ENCODE assay signal across 34 cellular contexts in the genomic region with DNA sequence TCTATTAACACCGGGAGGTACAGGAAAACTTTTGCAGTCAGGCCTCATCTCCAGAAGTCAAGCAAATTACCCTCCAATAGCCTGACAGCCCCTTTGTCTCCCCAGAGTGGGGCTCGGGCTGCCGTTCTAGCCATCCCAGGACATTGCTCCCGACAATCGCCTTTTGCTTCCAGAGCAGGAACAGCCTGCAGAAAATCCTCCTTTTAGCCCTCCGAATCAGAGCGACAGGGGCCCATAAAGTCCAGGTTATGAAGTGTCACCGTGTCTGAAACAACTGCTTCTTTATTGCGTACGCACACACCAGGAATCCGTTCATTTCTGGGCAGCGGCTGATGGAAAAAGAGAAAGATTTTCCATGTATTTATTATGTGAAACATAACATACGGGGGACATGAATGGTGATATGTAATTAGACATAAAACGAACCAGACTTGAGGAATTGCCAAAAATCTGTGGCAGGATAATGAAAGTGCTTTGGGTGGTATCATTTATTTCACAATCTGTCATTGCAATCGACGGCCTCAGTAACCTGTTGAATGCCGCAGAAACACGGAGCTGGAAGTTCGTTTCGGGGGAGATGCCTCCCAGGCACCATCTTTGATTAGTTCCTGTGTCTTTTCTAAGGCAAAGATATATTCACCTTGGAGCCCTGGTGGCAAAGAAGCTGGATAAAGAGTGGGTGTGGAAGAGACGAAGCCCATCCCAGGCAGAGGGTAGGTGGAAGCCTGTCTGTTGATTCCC. TPM values are rescaled to one million over a fixed set of nuclear protein-coding genes. Genes with fewer than 3 reads are reported as not detected.
"Had no signal": no experiment of that assay in that cellular context is flagged by ENCODE, and none has a peak within 500 bp of the region (broad histone marks: within the 10 kb centered on the region; RNA-seq: fewer than 3 reads in every experiment).

No MANE protein-coding gene starts in this region.

- H3K4me3 Mint-ChIP-seq: activated B cell treated with CpG ODN at 0.5 μM for 24 hours; activated CD4-positive, alpha-beta memory T cell treated with anti-CD3 and anti-CD28 coated beads for 36 hours; activated naive CD4-positive, alpha-beta T cell treated with anti-CD3 and anti-CD28 coated beads for 36 hours; activated naive CD8-positive, alpha-beta T cell; activated naive CD8-positive, alpha-beta T cell treated with anti-CD3 and anti-CD28 coated beads, Interleukin-2, amount 50 U/mL, for 24 hours; activated T-cell treated with anti-CD3 and anti-CD28 coated beads, Interleukin-2, amount 50 U/mL, for 4 hours; activated T-helper 1 cell treated with anti-CD3 and anti-CD28 coated beads, Interleukin-12 subunit alpha, Interleukin-12 subunit beta, Interleukin-2, Interleukin-4 antibody, amounts not matched to agents 30 ng/mL and 10 ng/mL and 1 ng/mL, durations not matched to agents 14 hours and 24 hours and 36 hours; brain had no signal

- H3K4me2 ChIP-seq: PC-9 had no signal

- H2AFZ ChIP-seq: PC-9 had no signal

- H3K27ac ChIP-seq: PC-9, VCaP had no signal

- H3K4me3 ChIP-seq: PC-9 had no signal

- H3K36me3 Mint-ChIP-seq: activated CD4-positive, alpha-beta memory T cell treated with anti-CD3 and anti-CD28 coated beads for 36 hours; activated naive CD8-positive, alpha-beta T cell; brain had no signal

- H3K4me1 Mint-ChIP-seq: activated B cell treated with CpG ODN at 0.5 μM for 24 hours; activated naive CD8-positive, alpha-beta T cell treated with anti-CD3 and anti-CD28 coated beads, Interleukin-2, amount 50 U/mL, for 24 hours had no signal

- DNase-seq: activated B cell treated with CpG ODN at 0.5 μM for 24 hours; activated CD4-positive, alpha-beta memory T cell treated with anti-CD3 and anti-CD28 coated beads for 36 hours; activated CD4-positive, alpha-beta T cell treated with anti-CD3 and anti-CD28 coated beads for 4 hours; activated CD4-positive, alpha-beta T cell treated with anti-CD3 and anti-CD28 coated beads, Interleukin-2, amount 50 U/mL, for 1 hour; activated CD4-positive, CD25-positive, alpha-beta regulatory T cell treated with anti-CD3 and anti-CD28 coated beads, Interleukin-2, amount 50 U/mL, for 72 hours; activated CD8-positive, alpha-beta memory T cell treated with anti-CD3 and anti-CD28 coated beads, Interleukin-2, amount 50 U/mL, for 4 hours; activated gamma-delta T cell treated with Interleukin-2 at 50 U/mL for 16 hours; activated naive CD4-positive, alpha-beta T cell treated with anti-CD3 and anti-CD28 coated beads for 36 hours; activated naive CD8-positive, alpha-beta T cell treated with anti-CD3 and anti-CD28 coated beads, Interleukin-2, amount 50 U/mL, for 24 hours; activated T-cell treated with anti-CD3 and anti-CD28 coated beads for 4 hours; activated T-cell treated with anti-CD3 and anti-CD28 coated beads, Interleukin-2, amount 50 U/mL, for 4 hours; anterior cingulate cortex; caudate nucleus; cerebellar nuclear complex; MM.1S; MV-4-11; NCI-H1092; NCI-H1436 treated with DMSO at 0.1 percent for 48 hours; NCI-H187 treated with DMSO at 0.1 percent for 48 hours; NCI-H226; NCI-H446 treated with DMSO at 0.1 percent for 48 hours; NCI-H524; PC-9; Right ventricle myocardium superior; SW 1271; T-helper 1 cell; T-helper 2 cell; T-helper 9 cell had no signal

- H3K9me3 Mint-ChIP-seq: activated B cell treated with CpG ODN at 0.5 μM for 24 hours; activated CD4-positive, alpha-beta memory T cell treated with anti-CD3 and anti-CD28 coated beads for 36 hours; activated naive CD4-positive, alpha-beta T cell treated with anti-CD3 and anti-CD28 coated beads for 36 hours; activated naive CD8-positive, alpha-beta T cell treated with anti-CD3 and anti-CD28 coated beads, Interleukin-2, amount 50 U/mL, for 24 hours; activated T-cell treated with anti-CD3 and anti-CD28 coated beads, Interleukin-2, amount 50 U/mL, for 4 hours; activated T-helper 1 cell treated with anti-CD3 and anti-CD28 coated beads, Interleukin-12 subunit alpha, Interleukin-12 subunit beta, Interleukin-2, Interleukin-4 antibody, amounts not matched to agents 30 ng/mL and 10 ng/mL and 1 ng/mL, durations not matched to agents 14 hours and 24 hours and 36 hours; brain had no signal

- H3K27ac Mint-ChIP-seq: activated B cell treated with CpG ODN at 0.5 μM for 24 hours; activated CD4-positive, alpha-beta memory T cell treated with anti-CD3 and anti-CD28 coated beads for 36 hours; activated naive CD4-positive, alpha-beta T cell treated with anti-CD3 and anti-CD28 coated beads for 36 hours; activated naive CD8-positive, alpha-beta T cell; activated naive CD8-positive, alpha-beta T cell treated with anti-CD3 and anti-CD28 coated beads, Interleukin-2, amount 50 U/mL, for 24 hours; activated T-helper 1 cell treated with anti-CD3 and anti-CD28 coated beads, Interleukin-12 subunit alpha, Interleukin-12 subunit beta, Interleukin-2, Interleukin-4 antibody, amounts not matched to agents 30 ng/mL and 10 ng/mL and 1 ng/mL, durations not matched to agents 14 hours and 24 hours and 36 hours; brain had no signal

RNA-seq across cellular contexts. Expression of a gene that starts 48.0 kb away (rescaled TPM):
- total RNA-seq: LHCN-M2, OCI-LY7 had no signal
